Comparison of ENCODE assay signal across 19 cellular contexts in the genomic region with DNA sequence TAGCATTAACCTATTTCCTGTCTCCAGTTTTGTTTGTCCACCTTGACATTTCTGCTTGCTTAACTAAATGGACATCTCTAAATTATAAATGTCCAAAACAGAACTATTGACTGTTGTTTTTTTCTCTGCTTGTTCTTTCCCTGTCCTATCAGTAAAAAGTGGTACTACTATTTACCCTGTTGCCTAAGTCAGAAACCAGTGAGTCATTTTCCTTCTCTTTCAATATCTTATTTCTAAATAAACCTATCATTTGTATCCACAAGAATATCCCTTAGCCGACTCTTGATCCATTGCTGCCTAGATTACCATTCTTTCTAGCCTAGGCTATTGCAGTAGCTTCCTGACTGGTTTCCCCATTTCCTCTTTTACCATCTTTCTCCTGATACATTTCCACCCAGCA. TPM values are rescaled to one million over a fixed set of nuclear protein-coding genes. Genes with fewer than 3 reads are reported as not detected.
A peak's percentile ranks its signal among the peaks of the same experiment; 100 is the strongest.
DNase-seq lines count a peak whose midpoint lies in the region; ATAC-seq, FAIRE-seq and TF ChIP-seq lines count a peak whose summit lies in the region.
"Had no signal": no experiment of that assay in that cellular context is flagged by ENCODE, and none has a peak within 500 bp of the region (broad histone marks: within the 10 kb centered on the region; RNA-seq: fewer than 3 reads in every experiment).

No MANE protein-coding gene starts in this region.

- H3K9me3 ChIP-seq in CD4-positive, alpha-beta T cell (ENCODE audit: control insufficient read depth, low read length) = no peaks in the 10 kb centered on the region
- no peaks in the 10 kb centered on the region for H3K9me3 ChIP-seq in naive thymus-derived CD4-positive, alpha-beta T cell (ENCODE audit: control insufficient read depth in 2 of 3, low read length in 3 of 3)
- H3K9me3 ChIP-seq: Peyer's patch, right lobe of liver had no signal

- H3K9me3 Mint-ChIP-seq in CD4-positive, alpha-beta T cell = no peaks in the 10 kb centered on the region
- no peaks in the 10 kb centered on the region for H3K9me3 Mint-ChIP-seq in activated naive CD8-positive, alpha-beta T cell (ENCODE audit: low read depth)
- no peaks in the 10 kb centered on the region for H3K9me3 Mint-ChIP-seq in naive thymus-derived CD4-positive, alpha-beta T cell
- H3K9me3 Mint-ChIP-seq: GM23338 had no signal

- CTCF ChIA-PET in CD4-positive, alpha-beta T cell (lab: Charles Lee) = interaction anchor here (1.3 kb wide), 1 partner anchor 13 kb away, joined by 5 read pairs; no protein-coding TSS in a partner anchor
- CTCF ChIA-PET in naive thymus-derived CD4-positive, alpha-beta T cell (lab: Charles Lee) = no interaction called here
- CTCF ChIA-PET in HEK293T (lab: Yijun Ruan, JAX) = interaction anchor here (0.5 kb wide), 1 partner anchor 38 kb away, joined by 5 read pairs; no protein-coding TSS in a partner anchor

- TF ChIP-seq POLR2A in GM12891 (IDR thresholded peaks at IDR 0.05; ENCODE audit: low read depth, low read length) = no peak

- H3K27me3 Mint-ChIP-seq in CD4-positive, alpha-beta T cell = no peaks in the 10 kb centered on the region
- H3K27me3 Mint-ChIP-seq in activated naive CD8-positive, alpha-beta T cell = no peaks in the 10 kb centered on the region
- H3K27me3 Mint-ChIP-seq in naive thymus-derived CD4-positive, alpha-beta T cell = no peaks in the 10 kb centered on the region

- no peak overlapping the region for H3K4me3 ChIP-seq in naive thymus-derived CD4-positive, alpha-beta T cell (ENCODE audit: low read length)
- H3K4me3 ChIP-seq: GM23338, lung, Peyer's patch, right lobe of liver had no signal

- no peak overlapping the region for H3K4me3 Mint-ChIP-seq in CD4-positive, alpha-beta T cell
- H3K4me3 Mint-ChIP-seq in activated naive CD8-positive, alpha-beta T cell = no peak overlapping the region
- H3K4me3 Mint-ChIP-seq in naive thymus-derived CD4-positive, alpha-beta T cell = no peak overlapping the region
- H3K4me3 Mint-ChIP-seq: GM23338 had no signal

- DNase-seq in CD4-positive, alpha-beta T cell = no peak
- DNase-seq in GM12891 (ENCODE audit: insufficient read length, low spot score) (no peak), NCI-H748 (lab: John Stamatoyannopoulos, UW; ENCODE audit: unreplicated experiment) (no peak), HEK293T (ENCODE audit: extremely low spot score) (no peak)
- no peak for DNase-seq in naive thymus-derived CD4-positive, alpha-beta T cell
- DNase-seq in effector CD8-positive, alpha-beta T cell (lab: John Stamatoyannopoulos, UW) = no peak
- DNase-seq: activated CD4-positive, CD25-positive, alpha-beta regulatory T cell; amygdala; NCI-H2081 treated with DMSO at 0.1 percent for 48 hours; NCI-H526 treated with DMSO at 0.1 percent for 48 hours; Peyer's patch; right lobe of liver; stimulated activated CD4-positive, alpha-beta T cell treated with anti-CD3 and anti-CD28 coated beads, Interleukin-2, amount 100 ng/mL, for 24 hours; SW 1271 had no signal

- peaks cover 59% of the 10 kb centered on the region for H3K4me1 Mint-ChIP-seq in CD4-positive, alpha-beta T cell (ENCODE audit: low read depth)
- peaks cover 50% of the 10 kb centered on the region for H3K4me1 Mint-ChIP-seq in activated naive CD8-positive, alpha-beta T cell (ENCODE audit: low read depth)
- peaks cover 21 to 70% (median 53%) of the 10 kb centered on the region in 7 donors for H3K4me1 Mint-ChIP-seq in naive thymus-derived CD4-positive, alpha-beta T cell

- H3K27me3 ChIP-seq in CD4-positive, alpha-beta T cell (ENCODE audit: control insufficient read depth, insufficient read depth, low read length) = no peaks in the 10 kb centered on the region
- H3K27me3 ChIP-seq in naive thymus-derived CD4-positive, alpha-beta T cell (ENCODE audit: control insufficient read depth in 2 of 2, insufficient read depth in 2 of 2, low read length in 2 of 2) = no peaks in the 10 kb centered on the region
- H3K27me3 ChIP-seq: Peyer's patch, right lobe of liver had no signal

- ATAC-seq in CD4-positive, alpha-beta T cell (ENCODE audit: poor library complexity) = no peak
- ATAC-seq in naive thymus-derived CD4-positive, alpha-beta T cell = no peak
- ATAC-seq: GM23338 had no signal

- no peak for FAIRE-seq in GM12891 (lab: Jason Lieb, UNC)
- FAIRE-seq: HTR-8/SVneo had no signal

- intact Hi-C loops in CD4-positive, alpha-beta T cell (cut with DNase I, micrococcal nuclease) = no loop called here
- intact Hi-C loops in naive thymus-derived CD4-positive, alpha-beta T cell (cut with micrococcal nuclease) = loop anchor here in 1 of 2 donors (1.0 to 2.0 kb wide), 2 partner anchors 9 to 16 kb away; no protein-coding TSS in a partner anchor

- no peak for TF ChIP-seq CTCF in CD4-positive, alpha-beta T cell (IDR thresholded peaks at IDR 0.05)

- peaks cover 3 to 54% (median 9%) of the 10 kb centered on the region in 3 experiments for H3K36me3 ChIP-seq in naive thymus-derived CD4-positive, alpha-beta T cell (ENCODE audit: control insufficient read depth in 2 of 3, insufficient read depth in 3 of 3, low read length in 3 of 3)

- H3K36me3 Mint-ChIP-seq in CD4-positive, alpha-beta T cell (ENCODE audit: low read depth) = peaks cover 82% of the 10 kb centered on the region
- H3K36me3 Mint-ChIP-seq in activated naive CD8-positive, alpha-beta T cell = peaks cover 5% of the 10 kb centered on the region
- peaks cover 17 to 47% (median 21%) of the 10 kb centered on the region in 5 donors for H3K36me3 Mint-ChIP-seq in naive thymus-derived CD4-positive, alpha-beta T cell

- H3K27ac ChIP-seq in CD4-positive, alpha-beta T cell (ENCODE audit: low read depth, low read length) = no peak overlapping the region
- no peak overlapping the region for H3K27ac ChIP-seq in naive thymus-derived CD4-positive, alpha-beta T cell (ENCODE audit: low read depth, low read length)
- H3K27ac ChIP-seq: C4-2B, Peyer's patch, right lobe of liver had no signal

- POLR2A ChIA-PET in CD4-positive, alpha-beta T cell (lab: Charles Lee) = interaction anchor here (1.0 to 1.4 kb wide), 3 partner anchors 10 to 22 kb away, joined by 3 to 6 read pairs (median 3); partner anchors contain the start of genes DNAI4 and MIER1
- POLR2A ChIA-PET in naive thymus-derived CD4-positive, alpha-beta T cell (lab: Charles Lee) = interaction anchor here (1.4 kb wide), 1 partner anchor 15 kb away, joined by 3 read pairs; no protein-coding TSS in a partner anchor
- POLR2A ChIA-PET in HEK293T (lab: Yijun Ruan, JAX) = interaction anchor here (1.4 kb wide), 1 partner anchor 23 kb away, joined by 3 read pairs; the partner anchor contains the start of genes DNAI4 and MIER1

- peak overlapping the region; percentile 19 for H3K27ac Mint-ChIP-seq in CD4-positive, alpha-beta T cell
- peak overlapping the region; percentile 18 for H3K27ac Mint-ChIP-seq in activated naive CD8-positive, alpha-beta T cell
- H3K27ac Mint-ChIP-seq in naive thymus-derived CD4-positive, alpha-beta T cell = peak overlapping the region in 8 of 9 donors; percentile 31 to 82 (median 66)
- H3K27ac Mint-ChIP-seq: GM23338 had no signal

- H3K4me1 ChIP-seq in naive thymus-derived CD4-positive, alpha-beta T cell (ENCODE audit: control insufficient read depth in 2 of 2, insufficient read depth in 2 of 2, low read length in 2 of 2) = peaks cover 5 to 13% of the 10 kb centered on the region in 2 donors

TF ChIP-seq in GM12891, 5 proteins besides CTCF, POLR2A, EP300 and RAD21:
- TF ChIP-seq TAF1 (IDR thresholded peaks at IDR 0.05; ENCODE audit: low read depth, low read length) = no peak
- no peak for TF ChIP-seq PAX5 (IDR thresholded peaks at IDR 0.05; ENCODE audit: insufficient read depth, low read length, severe bottlenecking)
- no peak for TF ChIP-seq POLR2AphosphoS5 (IDR thresholded peaks at IDR 0.05; ENCODE audit: low read depth, low read length)
- TF ChIP-seq SPI1 (IDR thresholded peaks at IDR 0.05; ENCODE audit: low read depth, low read length) = peak; percentile 45; the same call in 1 of the 2 replicates

TF ChIP-seq in HEK293T, 16 proteins besides CTCF, POLR2A, EP300 and RAD21:
- TF ChIP-seq FOXA1 (IDR thresholded peaks at IDR 0.05) (no peak), SP1 (IDR thresholded peaks at IDR 0.05) (no peak), TARDBP (IDR thresholded peaks at IDR 0.05) (no peak), L3MBTL2 (conservative IDR thresholded peaks at IDR 0.05) (no peak), PKNOX1 (IDR thresholded peaks at IDR 0.05) (no peak), SUZ12 (IDR thresholded peaks at IDR 0.05) (no peak), FOXM1 (IDR thresholded peaks at IDR 0.05; ENCODE audit: borderline replicate concordance) (no peak), HDGF (IDR thresholded peaks at IDR 0.05; ENCODE audit: borderline replicate concordance) (no peak)

RNA-seq across cellular contexts. Expression of gene MIER1, which starts 22.5 kb away (rescaled TPM):
- 100 to 1,000 TPM; 106 to 107 TPM for total RNA-seq in CD4-positive, alpha-beta T cell
- polyA plus RNA-seq in GM12891 (2012; ENCODE audit: low read depth, missing spikeins) = 15.5 TPM
- 10 to 100 TPM; 51.5 to 73.6 (median 70.9) TPM for total RNA-seq in naive thymus-derived CD4-positive, alpha-beta T cell
- polyA plus RNA-seq in naive thymus-derived CD4-positive, alpha-beta T cell = 10 to 100 TPM; 35.8 to 48.2 TPM

RNA-seq across cellular contexts. Expression of gene DNAI4, which starts 22.6 kb away (rescaled TPM):
- 1 to 10 TPM; 5.0 to 8.8 TPM for total RNA-seq in CD4-positive, alpha-beta T cell
- polyA plus RNA-seq in GM12891 (2012; ENCODE audit: low read depth, missing spikeins) = 0.26 TPM
- 10 to 100 TPM in 1 of 5 experiments, 1 to 10 TPM in 4; 1.3 to 10.7 (median 9.7) TPM for total RNA-seq in naive thymus-derived CD4-positive, alpha-beta T cell
- 1 to 10 TPM; 2.2 to 2.3 TPM for polyA plus RNA-seq in naive thymus-derived CD4-positive, alpha-beta T cell
